14 cellular contexts compared by ENCODE assay signal in the genomic region with DNA sequence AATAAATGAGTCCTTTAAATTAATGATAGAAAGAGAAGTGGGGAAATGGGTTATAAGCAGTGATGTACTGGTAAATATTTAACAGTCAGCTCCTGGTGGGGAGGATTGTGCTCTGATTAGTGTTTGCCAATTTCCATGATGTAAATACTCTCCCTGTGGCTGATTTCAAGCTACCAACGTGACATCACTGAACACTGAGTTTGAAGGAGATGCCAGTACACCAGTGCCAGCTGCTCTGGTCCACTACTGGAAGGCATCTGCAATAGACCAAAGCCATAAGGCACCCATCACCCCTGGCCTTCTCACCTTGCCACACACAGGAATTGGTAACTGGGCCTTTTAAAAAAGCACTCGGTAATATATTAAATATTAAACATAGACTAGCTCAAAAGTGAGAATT.
DNase-seq lines count a peak whose midpoint lies in the region; ATAC-seq, FAIRE-seq and TF ChIP-seq lines count a peak whose summit lies in the region.
"Had no signal": no experiment of that assay in that cellular context is flagged by ENCODE, and none has a peak within 500 bp of the region (broad histone marks: within the 10 kb centered on the region; RNA-seq: fewer than 3 reads in every experiment).

No MANE protein-coding gene starts in this region.

- H3K4me1 ChIP-seq in adipocyte (ENCODE audit: control insufficient read depth, insufficient read depth, low read length) (peaks cover 48% of the 10 kb centered on the region), keratinocyte (ENCODE audit: control insufficient read depth, extremely low read depth, insufficient read depth, low read length) (peaks cover 15% of the 10 kb centered on the region), smooth muscle cell (ENCODE audit: low read depth) (peaks cover 51% of the 10 kb centered on the region)

- peak; percentile 45 for ATAC-seq in HG03354 (IDR thresholded peaks at IDR 0.05; ENCODE audit: poor library complexity, severe bottlenecking, unreplicated experiment)
- no peak for ATAC-seq in GM18909 (IDR thresholded peaks at IDR 0.05; ENCODE audit: poor library complexity, unreplicated experiment)
- no peak for ATAC-seq in GM21825 (IDR thresholded peaks at IDR 0.05; ENCODE audit: unreplicated experiment)
- ATAC-seq: PC-3; stimulated activated naive CD8-positive, alpha-beta T cell treated with anti-CD3 and anti-CD28 coated beads, Interleukin-15, Interleukin-2, amounts not matched to agents 100 U/mL and 50 U/mL, for 24 hours had no signal

- H3F3A ChIP-seq in smooth muscle cell (ENCODE audit: low read depth), result peaks cover 23% of the 10 kb centered on the region

- no peaks in the 10 kb centered on the region for H4K20me1 ChIP-seq in keratinocyte (ENCODE audit: control insufficient read depth, extremely low read depth, insufficient read depth, low read length)
- peaks cover 62% of the 10 kb centered on the region for H4K20me1 ChIP-seq in smooth muscle cell (ENCODE audit: low read depth)

- H3K27me3 ChIP-seq in adipocyte (replicated peaks; ENCODE audit: control insufficient read depth, insufficient read depth, low read length) (no peaks in the 10 kb centered on the region), keratinocyte (ENCODE audit: control insufficient read depth, extremely low read depth, insufficient read depth, low read length) (no peaks in the 10 kb centered on the region), smooth muscle cell (ENCODE audit: low read depth) (no peaks in the 10 kb centered on the region)
- H3K27me3 ChIP-seq: neutrophil, spleen had no signal

- no peaks in the 10 kb centered on the region for H3K9me3 ChIP-seq in adipocyte (ENCODE audit: control insufficient read depth, low read length)
- H3K9me3 ChIP-seq in keratinocyte (ENCODE audit: control insufficient read depth, low read depth, low read length), result no peaks in the 10 kb centered on the region
- H3K9me3 ChIP-seq in smooth muscle cell (replicated peaks; ENCODE audit: low read depth), result no peaks in the 10 kb centered on the region
- H3K9me3 ChIP-seq: neutrophil, spleen had no signal

- 89% methylated on average over 2 of the region's 2 CpGs for WGBS in smooth muscle cell (ENCODE audit: low lambda C conversion rate)

- DNase-seq in adipocyte (ENCODE audit: low read depth) (no peak), keratinocyte (ENCODE audit: low read depth, low spot score) (no peak), smooth muscle cell (lab: John Stamatoyannopoulos, UW; ENCODE audit: unreplicated experiment) (no peak), HCEC 1CT (no peak)
- DNase-seq: foreskin fibroblast; NCI-H510A treated with DMSO at 0.1 percent for 48 hours; PC-3; stimulated activated naive CD8-positive, alpha-beta T cell treated with anti-CD3 and anti-CD28 coated beads, Interleukin-15, Interleukin-2, amounts not matched to agents 100 U/mL and 50 U/mL, for 24 hours had no signal

- H3K4me2 ChIP-seq in keratinocyte (ENCODE audit: control insufficient read depth, extremely low read depth, insufficient read depth, low read depth, low read length) (no peak overlapping the region), smooth muscle cell (no peak overlapping the region)

- H3K27ac ChIP-seq in keratinocyte (ENCODE audit: control insufficient read depth, insufficient read depth, low read length) (no peak overlapping the region), smooth muscle cell (ENCODE audit: low read depth) (peak overlapping the region; percentile 80)
- H3K27ac ChIP-seq: neutrophil, spleen had no signal

- H2AFZ ChIP-seq in keratinocyte (ENCODE audit: control insufficient read depth, low read length) (no peak overlapping the region), smooth muscle cell (ENCODE audit: low read depth) (no peak overlapping the region)

- H3K4me3 ChIP-seq in adipocyte (ENCODE audit: low read length), result no peak overlapping the region
- H3K4me3 ChIP-seq in keratinocyte (ENCODE audit: control insufficient read depth in 2 of 3, extremely low read depth in 1 of 3, insufficient read depth in 2 of 3, low read depth in 1 of 3, low read length in 3 of 3), result no peak overlapping the region
- no peak overlapping the region for H3K4me3 ChIP-seq in smooth muscle cell
- H3K4me3 ChIP-seq: spleen had no signal

- FAIRE-seq in keratinocyte (lab: Jason Lieb, UNC), result peak; percentile 9
- FAIRE-seq: GM12891 had no signal

- dilution Hi-C loops in keratinocyte (cut with MboI; ENCODE audit: extremely low pct_ligation_motif_present, low sequenced_read_pairs), result no loop called here

- H3K9ac ChIP-seq in adipocyte (ENCODE audit: low read length) (peak overlapping the region; percentile 73), keratinocyte (ENCODE audit: control insufficient read depth, extremely low read depth, insufficient read depth, low read length) (no peak overlapping the region), smooth muscle cell (ENCODE audit: low read depth) (no peak overlapping the region)

- H3K79me2 ChIP-seq in keratinocyte (ENCODE audit: control insufficient read depth, insufficient read depth, low read length) (peaks cover 1% of the 10 kb centered on the region), smooth muscle cell (ENCODE audit: low read depth) (peaks cover 25% of the 10 kb centered on the region)

- no peaks in the 10 kb centered on the region for H3K36me3 ChIP-seq in adipocyte (ENCODE audit: control insufficient read depth, insufficient read depth, low read length, severe bottlenecking)
- no peaks in the 10 kb centered on the region for H3K36me3 ChIP-seq in keratinocyte (ENCODE audit: control insufficient read depth in 2 of 2, extremely low read depth in 1 of 2, insufficient read depth in 2 of 2, low read length in 2 of 2)
- H3K36me3 ChIP-seq in smooth muscle cell (ENCODE audit: low read depth), result no peaks in the 10 kb centered on the region
- H3K36me3 ChIP-seq: neutrophil, spleen had no signal

- TF ChIP-seq CTCF in keratinocyte (optimal IDR thresholded peaks at IDR 0.05 in 1 of 3, IDR thresholded peaks at IDR 0.05 in 1 of 3, conservative IDR thresholded peaks at IDR 0.05 in 1 of 3; ENCODE audit: extremely low read depth in 1 of 3, insufficient read depth in 2 of 3, low read length in 3 of 3), result no peak
- no peak for TF ChIP-seq CTCF in smooth muscle cell (IDR thresholded peaks at IDR 0.05; ENCODE audit: borderline replicate concordance, insufficient read depth, poor library complexity, severe bottlenecking)

- H3K9me1 ChIP-seq in keratinocyte (ENCODE audit: control insufficient read depth, extremely low read depth, insufficient read depth, low read length), result no peaks in the 10 kb centered on the region
